Comparison of ENCODE assay signal across 8 cellular contexts in the genomic region with DNA sequence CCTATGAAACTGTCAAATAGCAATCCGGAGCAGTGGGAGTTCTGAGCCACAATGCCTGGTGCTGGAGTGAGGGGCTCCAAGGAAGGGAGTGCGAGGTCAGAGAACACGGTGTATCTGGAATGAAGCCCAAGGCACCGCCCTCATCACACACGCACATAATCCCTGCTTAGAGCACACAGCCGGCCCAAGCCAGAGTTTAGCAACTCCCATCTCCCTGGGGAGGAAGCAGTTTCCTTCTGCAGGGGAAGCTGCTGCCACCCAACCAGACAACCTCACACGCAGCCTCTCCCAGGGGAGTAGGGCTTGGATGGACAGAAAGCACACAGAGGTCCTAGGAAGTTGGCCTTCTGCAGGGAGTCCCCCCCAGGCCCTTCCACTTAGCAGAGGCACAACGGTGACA. TPM values are rescaled to one million over a fixed set of nuclear protein-coding genes. Genes with fewer than 3 reads are reported as not detected.
A peak's percentile ranks its signal among the peaks of the same experiment; 100 is the strongest.
DNase-seq lines count a peak whose midpoint lies in the region; ATAC-seq and TF ChIP-seq lines count a peak whose summit lies in the region.

No MANE protein-coding gene starts in this region.

- peaks cover 4 to 15% of the 10 kb centered on the region in 2 donors for H3K36me3 ChIP-seq in neuronal stem cell (replicated peaks in 1 of 2; ENCODE audit: control insufficient read depth in 2 of 2, insufficient read depth in 2 of 2, low read length in 2 of 2)

- no peak overlapping the region for H2BK12ac ChIP-seq in neuronal stem cell (ENCODE audit: low read length)

- DNase-seq in CD1c-positive myeloid dendritic cell (ENCODE audit: extremely low spot score) (peak; percentile 56), NCI-H524 (lab: John Stamatoyannopoulos, UW) (peak; percentile 95 to 98), epithelial cell of esophagus (ENCODE audit: low read depth) (peak; percentile 59), neuronal stem cell (ENCODE audit: low spot score) (no peak), GM10266 (ENCODE audit: extremely low spot score) (no peak), NCI-H1417 (lab: John Stamatoyannopoulos, UW) (no peak)

- H3K4me2 ChIP-seq in neuronal stem cell (ENCODE audit: insufficient read depth, low read length, poor library complexity, severe bottlenecking): no peak overlapping the region

- H3K27ac ChIP-seq in neuronal stem cell (replicated peaks; ENCODE audit: low read length): no peak overlapping the region

- peak overlapping the region; percentile 67 for H3K14ac ChIP-seq in neuronal stem cell (ENCODE audit: low read length)

- H3K4me3 ChIP-seq in epithelial cell of esophagus (ENCODE audit: low read length) (no peak overlapping the region), neuronal stem cell (ENCODE audit: low read length in 2 of 2) (no peak overlapping the region)

- no peak overlapping the region for H3K4ac ChIP-seq in neuronal stem cell (ENCODE audit: low read length)

- no peak overlapping the region for H3K23ac ChIP-seq in neuronal stem cell (ENCODE audit: low read depth, low read length, poor library complexity)

- peak overlapping the region; percentile 35 for H3K18ac ChIP-seq in neuronal stem cell (ENCODE audit: low read length)

- H3K9me3 ChIP-seq in neuronal stem cell (replicated peaks in 1 of 2; ENCODE audit: control insufficient read depth in 2 of 2, insufficient read depth in 1 of 2, low read depth in 1 of 2, low read length in 2 of 2): no peaks in the 10 kb centered on the region

- no peak overlapping the region for H2AFZ ChIP-seq in neuronal stem cell (ENCODE audit: low read length)

- H3K9ac ChIP-seq in neuronal stem cell (ENCODE audit: low read depth, low read length, poor library complexity): no peak overlapping the region

- no peak overlapping the region for H4K91ac ChIP-seq in neuronal stem cell (ENCODE audit: low read depth, low read length, poor library complexity)

- no CpG with 5 or more reads among the region's 8 CpGs for WGBS in neuronal stem cell (ENCODE audit: extremely low coverage in 2 of 2, insufficient read length in 2 of 2, insufficient replicate concordance in 1 of 2), 2 donors

- H2AK5ac ChIP-seq in neuronal stem cell (ENCODE audit: low read depth, low read length): no peak overlapping the region

- peaks cover 0 to 24% of the 10 kb centered on the region in 2 donors for H3K4me1 ChIP-seq in neuronal stem cell (ENCODE audit: control insufficient read depth in 2 of 2, insufficient read depth in 1 of 2, low read depth in 1 of 2, low read length in 2 of 2)

- H4K8ac ChIP-seq in neuronal stem cell (ENCODE audit: low read depth, low read length): no peak overlapping the region

- H2BK15ac ChIP-seq in neuronal stem cell (ENCODE audit: low read length): no peak overlapping the region

- no peak for ATAC-seq in GM21786 (IDR thresholded peaks at IDR 0.05; ENCODE audit: unreplicated experiment)
- ATAC-seq in GM18907 (IDR thresholded peaks at IDR 0.05; ENCODE audit: unreplicated experiment): no peak

- peaks cover 15% of the 10 kb centered on the region for H3K79me1 ChIP-seq in neuronal stem cell (ENCODE audit: low read depth, low read length)

- no peaks in the 10 kb centered on the region for H3K27me3 ChIP-seq in neuronal stem cell (ENCODE audit: control insufficient read depth in 3 of 3, insufficient read depth in 3 of 3, low read depth in 1 of 3, low read length in 3 of 3)

- no peak overlapping the region for H2BK120ac ChIP-seq in neuronal stem cell (ENCODE audit: low read depth, low read length)

- TF ChIP-seq CTCF in epithelial cell of esophagus (IDR thresholded peaks at IDR 0.05; ENCODE audit: insufficient read depth, low read depth, low read length, missing control alignments): no peak
- no peak for TF ChIP-seq CTCF in GM10266 (IDR thresholded peaks at IDR 0.05; ENCODE audit: control insufficient read depth, insufficient read depth, low read depth, missing control alignments)

- H2BK5ac ChIP-seq in neuronal stem cell (ENCODE audit: low read length): no peak overlapping the region

RNA-seq across cellular contexts. Expression of a gene that starts 31.3 kb away (rescaled TPM):
- 88.8 TPM for polyA plus RNA-seq in neuronal stem cell (2013, experiment 1 of 2)
- 87.0 TPM for polyA plus RNA-seq in neuronal stem cell (2013, experiment 2 of 2)

Comparison
In these comparisons a context has a peak if more than half of its experiments do, and no peak if none do; other contexts are left out.
1. DNase-seq: peak in CD1c-positive myeloid dendritic cell (single experiment), NCI-H524 (2 of 2) and epithelial cell of esophagus (single experiment); none in neuronal stem cell (single experiment), GM10266 (single experiment) and NCI-H1417 (0 of 3).